Comparison of ENCODE assay signal across 1 cellular context in the genomic region with DNA sequence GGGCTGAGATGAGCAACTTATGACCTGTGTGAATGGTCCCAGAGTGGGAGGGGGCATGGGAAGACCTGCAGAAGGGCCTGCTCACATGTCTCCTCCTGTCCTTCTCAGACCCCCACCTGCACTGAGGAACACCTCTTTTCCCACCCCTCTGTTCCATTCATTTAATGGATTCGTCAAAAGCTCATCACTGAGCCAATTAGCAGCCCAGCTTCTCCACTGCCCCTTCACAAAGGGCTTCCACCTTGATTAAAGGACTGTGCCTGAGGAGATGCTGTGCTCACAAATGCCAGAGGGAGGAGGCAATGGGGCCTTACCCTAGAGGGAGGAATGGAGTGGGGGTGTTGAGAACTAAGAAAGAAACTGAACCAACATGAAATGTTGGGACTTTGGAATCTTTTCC.
TF ChIP-seq lines count a peak whose summit lies in the region.

No MANE protein-coding gene starts in this region.

TF ChIP-seq in H1, 55 proteins besides CTCF, POLR2A, EP300 and RAD21:
- TF ChIP-seq FOSL1 (IDR thresholded peaks at IDR 0.05; ENCODE audit: insufficient read depth, low read depth, low read length) (no peak), MAFK (IDR thresholded peaks at IDR 0.05; ENCODE audit: low read depth, low read length) (no peak), SAP30 (IDR thresholded peaks at IDR 0.05; ENCODE audit: insufficient read depth, insufficient replicate concordance, low read length) (no peak), CEBPB (IDR thresholded peaks at IDR 0.05; ENCODE audit: low read depth, low read length) (no peak), SIX5 (IDR thresholded peaks at IDR 0.05; ENCODE audit: low read depth, low read length) (no peak), TEAD4 (IDR thresholded peaks at IDR 0.05; ENCODE audit: low read depth, low read length) (no peak), JUN (IDR thresholded peaks at IDR 0.05; ENCODE audit: low read depth, low read length) (no peak), TCF12 (IDR thresholded peaks at IDR 0.05; ENCODE audit: low read depth, low read length) (no peak)
- TF ChIP-seq, protein P1, sequence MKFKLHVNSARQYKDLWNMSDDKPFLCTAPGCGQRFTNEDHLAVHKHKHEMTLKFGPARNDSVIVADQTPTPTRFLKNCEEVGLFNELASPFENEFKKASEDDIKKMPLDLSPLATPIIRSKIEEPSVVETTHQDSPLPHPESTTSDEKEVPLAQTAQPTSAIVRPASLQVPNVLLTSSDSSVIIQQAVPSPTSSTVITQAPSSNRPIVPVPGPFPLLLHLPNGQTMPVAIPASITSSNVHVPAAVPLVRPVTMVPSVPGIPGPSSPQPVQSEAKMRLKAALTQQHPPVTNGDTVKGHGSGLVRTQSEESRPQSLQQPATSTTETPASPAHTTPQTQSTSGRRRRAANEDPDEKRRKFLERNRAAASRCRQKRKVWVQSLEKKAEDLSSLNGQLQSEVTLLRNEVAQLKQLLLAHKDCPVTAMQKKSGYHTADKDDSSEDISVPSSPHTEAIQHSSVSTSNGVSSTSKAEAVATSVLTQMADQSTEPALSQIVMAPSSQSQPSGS (IDR thresholded peaks at IDR 0.05; ENCODE audit: low read length): no peak
